In genomic region chr6:134525190-134525868, GRCh38 we compare ENCODE assay signal across 22 cellular contexts.
"Had no signal": no experiment of that assay in that cellular context is flagged by ENCODE, and none has a peak within 500 bp of the region (broad histone marks: within the 10 kb centered on the region; RNA-seq: fewer than 3 reads in every experiment).

No MANE protein-coding gene starts in this region.

- H3K27ac ChIP-seq: brain microvascular endothelial cell, epithelial cell of prostate, gastrocnemius medialis, heart left ventricle, transverse colon, WERI-Rb-1 had no signal

- H3K9me3 Mint-ChIP-seq: effector memory CD8-positive, alpha-beta T cell; immature natural killer cell; mesothelial cell of epicardium; neural crest cell had no signal

- H3K9ac ChIP-seq: SK-N-SH had no signal

- H3K4me3 Mint-ChIP-seq: activated CD4-positive, alpha-beta memory T cell treated with anti-CD3 and anti-CD28 coated beads, Interleukin-2, amount 10 ng/mL, durations not matched to agents 7 days and 5 days; activated CD4-positive, alpha-beta T cell treated with anti-CD3 and anti-CD28 coated beads for 36 hours; activated naive CD8-positive, alpha-beta T cell treated with anti-CD3 and anti-CD28 coated beads for 36 hours; activated T-cell treated with anti-CD3 and anti-CD28 coated beads, Interleukin-2, amount 50 U/mL, for 24 hours; effector memory CD8-positive, alpha-beta T cell; immature natural killer cell; mesothelial cell of epicardium; neural crest cell had no signal

- H3K27me3 ChIP-seq: brain microvascular endothelial cell, gastrocnemius medialis, heart left ventricle, transverse colon had no signal

- H3K27ac Mint-ChIP-seq: activated CD4-positive, alpha-beta memory T cell treated with anti-CD3 and anti-CD28 coated beads, Interleukin-2, amount 10 ng/mL, durations not matched to agents 7 days and 5 days; activated CD4-positive, alpha-beta T cell treated with anti-CD3 and anti-CD28 coated beads for 36 hours; activated naive CD8-positive, alpha-beta T cell treated with anti-CD3 and anti-CD28 coated beads for 36 hours; activated T-cell treated with anti-CD3 and anti-CD28 coated beads, Interleukin-2, amount 50 U/mL, for 24 hours; immature natural killer cell; mesothelial cell of epicardium had no signal

- DNase-seq: activated CD4-positive, alpha-beta memory T cell treated with anti-CD3 and anti-CD28 coated beads, Interleukin-2, amount 10 ng/mL, durations not matched to agents 7 days and 5 days; activated CD4-positive, alpha-beta T cell treated with anti-CD3 and anti-CD28 coated beads for 36 hours; activated effector memory CD4-positive, alpha-beta T cell treated with Interleukin-2 at 50 U/mL for 16 hours; activated naive CD8-positive, alpha-beta T cell treated with anti-CD3 and anti-CD28 coated beads for 36 hours; activated T-cell treated with anti-CD3 and anti-CD28 coated beads, Interleukin-2, amount 50 U/mL, for 24 hours; amygdala; brain microvascular endothelial cell; dermis blood vessel endothelial cell; effector memory CD8-positive, alpha-beta T cell; gastrocnemius medialis; heart left ventricle; immature natural killer cell; SK-N-SH; stimulated activated CD4-positive, alpha-beta T cell treated with anti-CD3 and anti-CD28 coated beads, Interleukin-4, amount 100 ng/mL, for 24 hours; stimulated activated naive CD4-positive, alpha-beta T cell; T-helper 1 cell; transverse colon; WERI-Rb-1 had no signal

- H3K4me1 ChIP-seq: gastrocnemius medialis had no signal

- H3K36me3 Mint-ChIP-seq: immature natural killer cell, mesothelial cell of epicardium had no signal

- H3K4me1 Mint-ChIP-seq: immature natural killer cell had no signal

- H3K9me3 ChIP-seq: gastrocnemius medialis, heart left ventricle, SK-N-SH, transverse colon had no signal

- H3K27me3 Mint-ChIP-seq: activated CD4-positive, alpha-beta memory T cell treated with anti-CD3 and anti-CD28 coated beads, Interleukin-2, amount 10 ng/mL, durations not matched to agents 7 days and 5 days; activated CD4-positive, alpha-beta T cell treated with anti-CD3 and anti-CD28 coated beads for 36 hours; activated naive CD8-positive, alpha-beta T cell treated with anti-CD3 and anti-CD28 coated beads for 36 hours; activated T-cell treated with anti-CD3 and anti-CD28 coated beads, Interleukin-2, amount 50 U/mL, for 24 hours had no signal

- H3K36me3 ChIP-seq: brain microvascular endothelial cell, gastrocnemius medialis, heart left ventricle, transverse colon, WERI-Rb-1 had no signal

- ATAC-seq: activated CD4-positive, alpha-beta T cell treated with anti-CD3 and anti-CD28 coated beads for 36 hours; effector memory CD8-positive, alpha-beta T cell; gastrocnemius medialis had no signal

- H3K4me3 ChIP-seq: gastrocnemius medialis, heart left ventricle, lung, transverse colon had no signal
